Comparison of ENCODE assay signal across 8 cellular contexts in the genomic region with DNA sequence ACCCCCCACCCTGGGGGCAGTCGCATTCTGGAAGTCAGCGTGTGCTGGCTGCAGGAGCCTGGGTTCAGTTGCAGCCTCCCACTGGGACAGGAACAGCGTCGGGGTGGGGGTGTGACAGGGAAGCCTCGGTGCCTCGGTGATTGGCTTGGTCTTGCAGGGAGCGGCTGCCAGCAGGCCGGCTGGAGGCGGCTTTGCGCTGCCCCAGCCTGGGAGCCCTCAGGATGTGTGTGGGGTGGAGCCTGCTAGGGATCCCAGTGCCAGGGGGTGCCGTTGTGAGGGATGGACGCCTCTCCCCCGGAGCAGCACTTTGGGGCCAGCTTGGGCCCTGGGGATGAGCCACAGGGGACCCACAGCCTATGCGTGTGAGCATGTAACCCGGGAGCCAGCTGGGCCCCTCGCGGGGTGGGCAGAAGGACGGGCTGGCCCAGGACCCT.
DNase-seq lines count a peak whose midpoint lies in the region; ATAC-seq and TF ChIP-seq lines count a peak whose summit lies in the region.

No MANE protein-coding gene starts in this region.

- peaks cover 6% of the 10 kb centered on the region for H3K79me2 ChIP-seq in neural cell (replicated peaks; ENCODE audit: insufficient read depth, low read length)

- no peak overlapping the region for H3K27ac Mint-ChIP-seq in T-helper 2 cell treated with Interferon-gamma antibody and Interleukin-4, amounts not matched to agents 5 μg/mL and 100 μg/mL, for 36 hours

- ATAC-seq in HG02642 (IDR thresholded peaks at IDR 0.05; ENCODE audit: poor library complexity, unreplicated experiment) (no peak), GM21367 (IDR thresholded peaks at IDR 0.05; ENCODE audit: unreplicated experiment) (no peak)

- H3K4me3 Mint-ChIP-seq in T-helper 2 cell treated with Interferon-gamma antibody and Interleukin-4, amounts not matched to agents 5 μg/mL and 100 μg/mL, for 36 hours, result no peak overlapping the region

- H2AFZ ChIP-seq in neural cell (ENCODE audit: low read depth, low read length), result peak overlapping the region; percentile 76

- no peaks in the 10 kb centered on the region for H3K36me3 ChIP-seq in neural cell (ENCODE audit: insufficient read depth, low read length)
- H3K36me3 ChIP-seq in effector memory CD4-positive, alpha-beta T cell (ENCODE audit: control insufficient read depth, insufficient read depth, low read length), result no peaks in the 10 kb centered on the region

- H3K27ac ChIP-seq in neural cell (ENCODE audit: low read length), result peak overlapping the region; percentile 41
- no peak overlapping the region for H3K27ac ChIP-seq in effector memory CD4-positive, alpha-beta T cell (ENCODE audit: insufficient read depth, low read length, poor library complexity, severe bottlenecking)

- DNase-seq in HFF-Myc (ENCODE audit: extremely low read depth, low read depth) (no peak), SW480 (ENCODE audit: low spot score) (peak; percentile 81), foreskin fibroblast (peak; percentile 60 to 82)
- no peak for DNase-seq in T-helper 2 cell treated with Interferon-gamma antibody and Interleukin-4, amounts not matched to agents 5 μg/mL and 100 μg/mL, for 36 hours (ENCODE audit: low spot score)
- no peak for DNase-seq in effector memory CD4-positive, alpha-beta T cell

- TF ChIP-seq EP300 in neural cell (conservative IDR thresholded peaks at IDR 0.05; ENCODE audit: poor library complexity, severe bottlenecking), result no peak

- no peaks in the 10 kb centered on the region for H3K9me3 Mint-ChIP-seq in T-helper 2 cell treated with Interferon-gamma antibody and Interleukin-4, amounts not matched to agents 5 μg/mL and 100 μg/mL, for 36 hours

- TF ChIP-seq RAD21 in neural cell (conservative IDR thresholded peaks at IDR 0.05), result no peak

- no peak for TF ChIP-seq CTCF in HFF-Myc (IDR thresholded peaks at IDR 0.05; ENCODE audit: low read depth, low read length, missing control alignments)
- no peak for TF ChIP-seq CTCF in foreskin fibroblast (IDR thresholded peaks at IDR 0.05; ENCODE audit: low read depth, low read length)
- no peak for TF ChIP-seq CTCF in neural cell (IDR thresholded peaks at IDR 0.05; ENCODE audit: poor library complexity, severe bottlenecking)

- H3K4me1 ChIP-seq in effector memory CD4-positive, alpha-beta T cell (ENCODE audit: control insufficient read depth, insufficient read depth, low read length, poor library complexity, severe bottlenecking), result peaks cover 9% of the 10 kb centered on the region

- no peaks in the 10 kb centered on the region for H3F3A ChIP-seq in neural cell (ENCODE audit: insufficient read depth, low read length, poor library complexity, severe bottlenecking)

- H4K20me1 ChIP-seq in neural cell (ENCODE audit: insufficient read depth), result no peaks in the 10 kb centered on the region

- H3K27me3 Mint-ChIP-seq in T-helper 2 cell treated with Interferon-gamma antibody and Interleukin-4, amounts not matched to agents 5 μg/mL and 100 μg/mL, for 36 hours (ENCODE audit: low read depth), result no peaks in the 10 kb centered on the region

- H3K4me3 ChIP-seq in HFF-Myc (replicated peaks; ENCODE audit: low read depth, low read length), result peak overlapping the region; percentile 38
- H3K4me3 ChIP-seq in foreskin fibroblast (ENCODE audit: low read depth in 1 of 2, low read length in 2 of 2), result peak overlapping the region; percentile 56 to 79
- H3K4me3 ChIP-seq in neural cell (ENCODE audit: low read length), result peak overlapping the region; percentile 65
- H3K4me3 ChIP-seq in effector memory CD4-positive, alpha-beta T cell (ENCODE audit: insufficient read depth, low read depth, low read length, poor library complexity, severe bottlenecking), result no peak overlapping the region

- no peak overlapping the region for H3K4me2 ChIP-seq in neural cell (ENCODE audit: low read length)

- H3K9me2 ChIP-seq in neural cell (ENCODE audit: insufficient read depth, low read length), result no peaks in the 10 kb centered on the region

- H3K9me3 ChIP-seq in neural cell (ENCODE audit: low read length), result no peaks in the 10 kb centered on the region
- no peaks in the 10 kb centered on the region for H3K9me3 ChIP-seq in effector memory CD4-positive, alpha-beta T cell (ENCODE audit: control insufficient read depth, low read length)

- peaks cover 20% of the 10 kb centered on the region for H3K4me1 Mint-ChIP-seq in T-helper 2 cell treated with Interferon-gamma antibody and Interleukin-4, amounts not matched to agents 5 μg/mL and 100 μg/mL, for 36 hours (ENCODE audit: low read depth)

- peak overlapping the region; percentile 72 for H3K9ac ChIP-seq in neural cell (ENCODE audit: low read length)

- H3K36me3 Mint-ChIP-seq in T-helper 2 cell treated with Interferon-gamma antibody and Interleukin-4, amounts not matched to agents 5 μg/mL and 100 μg/mL, for 36 hours (ENCODE audit: low read depth), result no peaks in the 10 kb centered on the region

- H3K27me3 ChIP-seq in neural cell (ENCODE audit: insufficient read depth, low read depth, low read length), result no peaks in the 10 kb centered on the region
- no peaks in the 10 kb centered on the region for H3K27me3 ChIP-seq in effector memory CD4-positive, alpha-beta T cell (replicated peaks; ENCODE audit: control insufficient read depth, insufficient read depth, low read length, poor library complexity, severe bottlenecking)

TF ChIP-seq in neural cell, 6 proteins besides CTCF, POLR2A, EP300 and RAD21:
- TF ChIP-seq POLR2AphosphoS5 (IDR thresholded peaks at IDR 0.05), result no peak
- no peak for TF ChIP-seq EZH2 (IDR thresholded peaks at IDR 0.05; ENCODE audit: borderline replicate concordance, insufficient read depth, low read length, poor library complexity, severe bottlenecking)
- no peak for TF ChIP-seq MXI1 (conservative IDR thresholded peaks at IDR 0.05; ENCODE audit: poor library complexity, severe bottlenecking)
- no peak for TF ChIP-seq TAF1 (IDR thresholded peaks at IDR 0.05; ENCODE audit: low read depth)
- no peak for TF ChIP-seq SMC3 (conservative IDR thresholded peaks at IDR 0.05; ENCODE audit: poor library complexity)
- TF ChIP-seq, protein P1, sequence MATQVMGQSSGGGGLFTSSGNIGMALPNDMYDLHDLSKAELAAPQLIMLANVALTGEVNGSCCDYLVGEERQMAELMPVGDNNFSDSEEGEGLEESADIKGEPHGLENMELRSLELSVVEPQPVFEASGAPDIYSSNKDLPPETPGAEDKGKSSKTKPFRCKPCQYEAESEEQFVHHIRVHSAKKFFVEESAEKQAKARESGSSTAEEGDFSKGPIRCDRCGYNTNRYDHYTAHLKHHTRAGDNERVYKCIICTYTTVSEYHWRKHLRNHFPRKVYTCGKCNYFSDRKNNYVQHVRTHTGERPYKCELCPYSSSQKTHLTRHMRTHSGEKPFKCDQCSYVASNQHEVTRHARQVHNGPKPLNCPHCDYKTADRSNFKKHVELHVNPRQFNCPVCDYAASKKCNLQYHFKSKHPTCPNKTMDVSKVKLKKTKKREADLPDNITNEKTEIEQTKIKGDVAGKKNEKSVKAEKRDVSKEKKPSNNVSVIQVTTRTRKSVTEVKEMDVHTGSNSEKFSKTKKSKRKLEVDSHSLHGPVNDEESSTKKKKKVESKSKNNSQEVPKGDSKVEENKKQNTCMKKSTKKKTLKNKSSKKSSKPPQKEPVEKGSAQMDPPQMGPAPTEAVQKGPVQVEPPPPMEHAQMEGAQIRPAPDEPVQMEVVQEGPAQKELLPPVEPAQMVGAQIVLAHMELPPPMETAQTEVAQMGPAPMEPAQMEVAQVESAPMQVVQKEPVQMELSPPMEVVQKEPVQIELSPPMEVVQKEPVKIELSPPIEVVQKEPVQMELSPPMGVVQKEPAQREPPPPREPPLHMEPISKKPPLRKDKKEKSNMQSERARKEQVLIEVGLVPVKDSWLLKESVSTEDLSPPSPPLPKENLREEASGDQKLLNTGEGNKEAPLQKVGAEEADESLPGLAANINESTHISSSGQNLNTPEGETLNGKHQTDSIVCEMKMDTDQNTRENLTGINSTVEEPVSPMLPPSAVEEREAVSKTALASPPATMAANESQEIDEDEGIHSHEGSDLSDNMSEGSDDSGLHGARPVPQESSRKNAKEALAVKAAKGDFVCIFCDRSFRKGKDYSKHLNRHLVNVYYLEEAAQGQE (IDR thresholded peaks at IDR 0.05; ENCODE audit: borderline replicate concordance), result no peak

Comparison
In these comparisons a context has a peak if more than half of its experiments do, and no peak if none do; other contexts are left out.
1. DNase-seq: peak in SW480 (single experiment) and foreskin fibroblast (2 of 2); none in HFF-Myc (single experiment), T-helper 2 cell treated with Interferon-gamma antibody and Interleukin-4, amounts not matched to agents 5 μg/mL and 100 μg/mL, for 36 hours (single experiment) and effector memory CD4-positive, alpha-beta T cell (0 of 3).